In genomic region chr7:134873253-134873652, GRCh38 we compare ENCODE assay signal across 17 cellular contexts.
DNase-seq lines count a peak whose midpoint lies in the region; ATAC-seq and TF ChIP-seq lines count a peak whose summit lies in the region.
"Had no signal": no experiment of that assay in that cellular context is flagged by ENCODE, and none has a peak within 500 bp of the region (broad histone marks: within the 10 kb centered on the region; RNA-seq: fewer than 3 reads in every experiment).

No MANE protein-coding gene starts in this region.

- H4K20me1 ChIP-seq in SK-N-SH (ENCODE audit: insufficient read depth): peaks cover 15% of the 10 kb centered on the region; the same call in 1 of the 2 replicates

- H3K27me3 Mint-ChIP-seq in immature natural killer cell (ENCODE audit: low read depth in 3 of 3): peaks cover 1 to 8% (median 3%) of the 10 kb centered on the region in 3 donors

- POLR2A ChIA-PET in SK-N-SH (lab: Yijun Ruan, JAX): no interaction called here

- H3K9me2 ChIP-seq in SK-N-SH: no peaks in the 10 kb centered on the region

- H3K4me3 Mint-ChIP-seq in immature natural killer cell: peak overlapping the region in 1 of 5 donors; percentile 3
- H3K4me3 Mint-ChIP-seq: activated CD8-positive, alpha-beta T cell treated with anti-CD3 and anti-CD28 coated beads for 36 hours; CD8-positive, alpha-beta memory T cell; stimulated activated naive CD8-positive, alpha-beta T cell treated with anti-CD3 and anti-CD28 coated beads, Interleukin-15, Interleukin-2, amounts not matched to agents 100 ng/mL and 50 ng/mL, for 24 hours had no signal

- DNase-seq in SK-N-SH (no peak), dermis microvascular lymphatic vessel endothelial cell (ENCODE audit: low read depth in 2 of 2) (peak; percentile 68 to 80), kidney tubule cell (ENCODE audit: low spot score) (peak; percentile 25), aorta (no peak), immature natural killer cell (no peak)
- DNase-seq: 8988T; activated CD8-positive, alpha-beta T cell treated with anti-CD3 and anti-CD28 coated beads for 36 hours; CD8-positive, alpha-beta memory T cell; effector CD8-positive, alpha-beta T cell; GDM1; kidney; NCI-H1694 treated with DMSO at 0.1 percent for 48 hours; NCI-H510A treated with DMSO at 0.1 percent for 48 hours had no signal

- no peak overlapping the region for H3K27ac Mint-ChIP-seq in immature natural killer cell
- H3K27ac Mint-ChIP-seq: activated CD8-positive, alpha-beta T cell treated with anti-CD3 and anti-CD28 coated beads for 36 hours; CD8-positive, alpha-beta memory T cell; stimulated activated naive CD8-positive, alpha-beta T cell treated with anti-CD3 and anti-CD28 coated beads, Interleukin-15, Interleukin-2, amounts not matched to agents 100 ng/mL and 50 ng/mL, for 24 hours had no signal

- TF ChIP-seq RAD21 in SK-N-SH (IDR thresholded peaks at IDR 0.05; ENCODE audit: low read length): no peak

- peaks cover 94% of the 10 kb centered on the region for H3K79me2 ChIP-seq in SK-N-SH (ENCODE audit: insufficient read depth)

- intact Hi-C loops in aorta (cut with DNase I): no loop called here

- no peak overlapping the region for H3K9ac ChIP-seq in SK-N-SH

- TF ChIP-seq CTCF in SK-N-SH (IDR thresholded peaks at IDR 0.05): no peak

- H3K27me3 ChIP-seq in SK-N-SH (ENCODE audit: insufficient read depth) (no peaks in the 10 kb centered on the region), aorta (ENCODE audit: control insufficient read depth in 1 of 2, insufficient read depth in 2 of 2, low read length in 1 of 2) (no peaks in the 10 kb centered on the region)

- no peaks in the 10 kb centered on the region for H3K4me1 Mint-ChIP-seq in immature natural killer cell
- H3K4me1 Mint-ChIP-seq: CD8-positive, alpha-beta memory T cell had no signal

- H3K4me1 ChIP-seq in SK-N-SH (ENCODE audit: control insufficient read depth in 1 of 2, insufficient read depth in 2 of 2, low read depth in 1 of 2, low read length in 1 of 2) (peaks cover 0 to 29% of the 10 kb centered on the region in 2 experiments; a peak in 3 of 4 replicates), aorta (ENCODE audit: control insufficient read depth in 1 of 2, insufficient read depth in 2 of 2, low read length in 2 of 2) (peaks cover 2 to 6% of the 10 kb centered on the region in 2 donors)

- WGBS in SK-N-SH (ENCODE audit: low lambda C conversion rate): 94% methylated on average over 6 of the region's 6 CpGs
- 38 to 43% methylated on average over 6 of the region's 6 CpGs for WGBS in aorta, 2 donors

- H3K4me3 ChIP-seq in SK-N-SH (ENCODE audit: low read depth in 2 of 2, low read length in 1 of 2): no peak overlapping the region
- no peak overlapping the region for H3K4me3 ChIP-seq in aorta (ENCODE audit: low read length in 2 of 2)

- no peaks in the 10 kb centered on the region for H3K9me3 Mint-ChIP-seq in immature natural killer cell
- H3K9me3 Mint-ChIP-seq: activated CD8-positive, alpha-beta T cell treated with anti-CD3 and anti-CD28 coated beads for 36 hours; stimulated activated naive CD8-positive, alpha-beta T cell treated with anti-CD3 and anti-CD28 coated beads, Interleukin-15, Interleukin-2, amounts not matched to agents 100 ng/mL and 50 ng/mL, for 24 hours had no signal

- peaks cover 53% of the 10 kb centered on the region for H3F3A ChIP-seq in SK-N-SH (replicated peaks; ENCODE audit: insufficient read depth)

- no peaks in the 10 kb centered on the region for H3K36me3 Mint-ChIP-seq in immature natural killer cell

- H3K27ac ChIP-seq in SK-N-SH (ENCODE audit: low read depth in 2 of 2, low read length in 1 of 2) (peak overlapping the region in 1 of 2 experiments; percentile 20; a peak in 2 of 4 replicates), aorta (ENCODE audit: low read depth in 1 of 2, low read length in 2 of 2) (peak overlapping the region; percentile 9 to 82)

- CTCF ChIA-PET in SK-N-SH (lab: Yijun Ruan, JAX): interaction anchor here (1.6 kb wide), 1 partner anchor 149 kb away, joined by 4 read pairs; no protein-coding TSS in a partner anchor

- no peak for TF ChIP-seq EP300 in SK-N-SH (IDR thresholded peaks at IDR 0.05; ENCODE audit: borderline replicate concordance in 1 of 2, low read depth in 1 of 2, low read length in 1 of 2)

- ATAC-seq in SK-N-SH treated with all-trans-retinoic acid at 6 μM for 48 hours (no peak; the same call in 2 of the 3 replicates), aorta (ENCODE audit: low FRiP score) (peak; percentile 16), HG03442 (IDR thresholded peaks at IDR 0.05; ENCODE audit: unreplicated experiment) (no peak)
- no peak for ATAC-seq in activated CD4-positive, CD25-positive, alpha-beta regulatory T cell treated with anti-CD3 and anti-CD28 coated beads, Interleukin-2, amount 50 U/mL, for 24 hours
- ATAC-seq: activated CD8-positive, alpha-beta T cell treated with anti-CD3 and anti-CD28 coated beads for 36 hours had no signal

- H3K36me3 ChIP-seq in SK-N-SH (replicated peaks in 1 of 2; ENCODE audit: control insufficient read depth in 1 of 2, insufficient read depth in 2 of 2, low read length in 1 of 2) (peaks cover 24 to 57% of the 10 kb centered on the region in 2 experiments), aorta (ENCODE audit: control insufficient read depth in 1 of 2, insufficient read depth in 2 of 2, low read length in 1 of 2) (peaks cover 2 to 3% of the 10 kb centered on the region in 2 donors)

- H3K9me3 ChIP-seq in SK-N-SH (no peaks in the 10 kb centered on the region), aorta (ENCODE audit: control insufficient read depth, low read length) (no peaks in the 10 kb centered on the region)

- no peak overlapping the region for H3K4me2 ChIP-seq in SK-N-SH

- no peak overlapping the region for H2AFZ ChIP-seq in SK-N-SH (ENCODE audit: low read depth)

TF ChIP-seq in SK-N-SH, 30 proteins besides CTCF, POLR2A, EP300 and RAD21:
- peak; percentile 5; the same call in 1 of the 2 replicates for TF ChIP-seq TCF12 (IDR thresholded peaks at IDR 0.05)
- no peak for TF ChIP-seq SIN3A (IDR thresholded peaks at IDR 0.05; ENCODE audit: borderline replicate concordance, low read depth, low read length)
TF ChIP-seq in SK-N-SH: peak in this region for 1.

TF ChIP-seq in SK-N-SH treated with all-trans-retinoic acid at 6 μM for 48 hours, 23 proteins besides CTCF, POLR2A, EP300 and RAD21:
- no peak for TF ChIP-seq CSDC2 (CRISPR knock-in tag; IDR thresholded peaks at IDR 0.05)

Comparison
In these comparisons a context has a peak if more than half of its experiments do, and no peak if none do; other contexts are left out.
1. DNase-seq: peak in dermis microvascular lymphatic vessel endothelial cell (2 of 2) and kidney tubule cell (single experiment); none in SK-N-SH (single experiment), aorta (0 of 2) and immature natural killer cell (0 of 3).